In the genomic region with DNA sequence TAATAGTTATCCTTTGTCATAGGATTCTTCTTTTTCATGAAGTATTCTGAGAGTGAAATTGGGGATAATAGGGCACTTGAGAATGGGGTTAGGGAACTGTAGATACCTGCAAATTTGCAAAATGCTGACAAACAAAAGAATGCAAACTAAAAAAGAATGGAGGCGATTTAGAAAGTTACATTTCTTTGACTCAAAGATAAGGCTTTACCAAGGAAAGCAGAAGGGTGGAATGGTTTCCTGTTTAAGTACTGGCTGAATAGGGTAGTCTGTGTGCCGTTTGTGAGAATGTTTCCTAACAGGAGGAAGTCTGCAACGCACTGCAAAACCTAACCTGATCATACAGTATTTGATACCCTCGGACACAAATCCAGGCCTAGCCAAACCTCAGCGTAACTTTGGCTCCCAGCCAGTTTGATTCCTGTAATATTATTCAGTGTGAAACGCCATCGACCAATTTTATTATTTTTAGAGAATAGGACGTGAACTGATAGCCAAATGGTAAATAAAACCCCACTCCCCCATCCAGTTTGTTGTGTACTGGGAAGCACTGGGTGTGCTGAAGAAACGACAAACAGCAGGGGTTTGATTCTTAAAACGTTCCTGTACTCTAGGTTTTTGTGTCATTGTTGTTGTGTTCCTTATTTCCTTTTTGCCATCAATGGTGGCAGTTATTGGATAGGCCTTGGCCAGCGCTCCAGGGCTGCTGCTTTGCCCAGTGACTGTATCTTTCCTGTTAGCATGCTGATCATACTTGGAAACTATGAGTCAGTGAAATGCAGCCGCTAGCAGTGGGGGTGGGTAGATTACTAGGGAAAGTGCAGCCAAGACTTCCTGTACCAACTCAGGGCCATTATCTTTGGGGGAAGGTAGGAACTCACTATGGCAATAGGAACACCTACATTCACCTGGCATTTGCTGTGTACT, we compare ENCODE assay signal across 8 cellular contexts.
DNase-seq lines count a peak whose midpoint lies in the region; ATAC-seq lines count a peak whose summit lies in the region.

No MANE protein-coding gene starts in this region.

- no peaks in the 10 kb centered on the region for H3K27me3 ChIP-seq in mesendoderm (ENCODE audit: insufficient read depth, low read length, poor library complexity)

- H3K4me3 ChIP-seq in mesendoderm (ENCODE audit: low read length), result no peak overlapping the region

- H3K27me3 Mint-ChIP-seq in activated CD4-positive, alpha-beta memory T cell treated with anti-CD3 and anti-CD28 coated beads, Interleukin-2, amount 10 ng/mL, durations not matched to agents 7 days and 5 days, result peaks cover 3% of the 10 kb centered on the region
- H3K27me3 Mint-ChIP-seq in effector memory CD8-positive, alpha-beta T cell, result no peaks in the 10 kb centered on the region

- H3K4me3 Mint-ChIP-seq in activated CD4-positive, alpha-beta memory T cell treated with anti-CD3 and anti-CD28 coated beads, Interleukin-2, amount 10 ng/mL, durations not matched to agents 7 days and 5 days, result peak overlapping the region; percentile 30
- no peak overlapping the region for H3K4me3 Mint-ChIP-seq in effector memory CD8-positive, alpha-beta T cell

- peak overlapping the region; percentile 95 for H3K18ac ChIP-seq in mesendoderm (ENCODE audit: low read length)

- H3K9ac ChIP-seq in mesendoderm (ENCODE audit: low read length), result peak overlapping the region; percentile 41

- H3K27ac Mint-ChIP-seq in activated CD4-positive, alpha-beta memory T cell treated with anti-CD3 and anti-CD28 coated beads, Interleukin-2, amount 10 ng/mL, durations not matched to agents 7 days and 5 days, result peak overlapping the region; percentile 87
- peak overlapping the region; percentile 16 to 77 for H3K27ac Mint-ChIP-seq in effector memory CD8-positive, alpha-beta T cell

- peak; percentile 79 for ATAC-seq in HG03097 (IDR thresholded peaks at IDR 0.05; ENCODE audit: low FRiP score, unreplicated experiment)
- peak; percentile 62 for ATAC-seq in effector memory CD8-positive, alpha-beta T cell (replicated peaks)

- no peaks in the 10 kb centered on the region for H3K9me3 Mint-ChIP-seq in activated CD4-positive, alpha-beta memory T cell treated with anti-CD3 and anti-CD28 coated beads, Interleukin-2, amount 10 ng/mL, durations not matched to agents 7 days and 5 days
- no peaks in the 10 kb centered on the region for H3K9me3 Mint-ChIP-seq in effector memory CD8-positive, alpha-beta T cell

- H2BK5ac ChIP-seq in mesendoderm (ENCODE audit: low read length), result peak overlapping the region; percentile 92

- CTCF ChIA-PET in activated CD4-positive, alpha-beta memory T cell treated with anti-CD3 and anti-CD28 coated beads, Interleukin-2, amount 10 ng/mL, durations not matched to agents 7 days and 5 days (lab: Charles Lee), result interaction anchor here (0.6 to 1.0 kb wide), 4 partner anchors 13 to 294 kb away, joined by 3 to 4 read pairs (median 3); no protein-coding TSS in a partner anchor

- WGBS in mesendoderm (ENCODE audit: extremely low coverage, insufficient coverage, low lambda C conversion rate), result no CpG with 5 or more reads among the region's 12 CpGs

- no peak overlapping the region for H2AK5ac ChIP-seq in mesendoderm (ENCODE audit: low read length)

- peak; percentile 37 for DNase-seq in NK-92 treated with Interleukin-12 subunit alpha and Interleukin-12 subunit beta, amount 100 ng/mL, for 24 hours (lab: John Stamatoyannopoulos, UW)
- DNase-seq in NK-92 (lab: John Stamatoyannopoulos, UW; ENCODE audit: unreplicated experiment) (no peak), NCI-H774 (lab: John Stamatoyannopoulos, UW) (peak; percentile 85), mesendoderm (peak; percentile 98)
- DNase-seq in activated CD4-positive, alpha-beta memory T cell treated with anti-CD3 and anti-CD28 coated beads, Interleukin-2, amount 10 ng/mL, durations not matched to agents 7 days and 5 days, result peak; percentile 82
- peak in 1 of 3 experiments; percentile 9 for DNase-seq in effector memory CD8-positive, alpha-beta T cell
- DNase-seq in stimulated activated CD8-positive, alpha-beta memory T cell treated with anti-CD3 and anti-CD28 coated beads, Interleukin-2, amount 100 ng/mL, for 48 hours (ENCODE audit: low read depth in 2 of 2), result peak; percentile 40 to 43

- H2BK15ac ChIP-seq in mesendoderm (replicated peaks; ENCODE audit: low read depth), result peak overlapping the region; percentile 13

- H3K4me2 ChIP-seq in mesendoderm (ENCODE audit: low read length), result peak overlapping the region; percentile 3

- H4K8ac ChIP-seq in mesendoderm (ENCODE audit: low read depth, low read length), result no peak overlapping the region

- peaks cover 22% of the 10 kb centered on the region for H3K4me1 Mint-ChIP-seq in activated CD4-positive, alpha-beta memory T cell treated with anti-CD3 and anti-CD28 coated beads, Interleukin-2, amount 10 ng/mL, durations not matched to agents 7 days and 5 days
- peaks cover 7 to 8% of the 10 kb centered on the region in 2 donors for H3K4me1 Mint-ChIP-seq in effector memory CD8-positive, alpha-beta T cell (ENCODE audit: low read depth in 2 of 2)

- H3K36me3 ChIP-seq in mesendoderm (ENCODE audit: control insufficient read depth, insufficient read depth, low read length), result no peaks in the 10 kb centered on the region

- H3K56ac ChIP-seq in mesendoderm (ENCODE audit: low read length), result peak overlapping the region; percentile 78

- peak overlapping the region; percentile 87 for H3K4ac ChIP-seq in mesendoderm (ENCODE audit: low read depth, low read length)

- H3K79me1 ChIP-seq in mesendoderm (ENCODE audit: low read length), result no peaks in the 10 kb centered on the region

- peak overlapping the region; percentile 81 for H3K27ac ChIP-seq in mesendoderm (ENCODE audit: low read depth, low read length)

- peak overlapping the region; percentile 74 for H2BK120ac ChIP-seq in mesendoderm (ENCODE audit: low read depth, low read length)

- H3K79me2 ChIP-seq in mesendoderm (ENCODE audit: control insufficient read depth, insufficient read depth, low read length), result no peaks in the 10 kb centered on the region

- H3K36me3 Mint-ChIP-seq in activated CD4-positive, alpha-beta memory T cell treated with anti-CD3 and anti-CD28 coated beads, Interleukin-2, amount 10 ng/mL, durations not matched to agents 7 days and 5 days (ENCODE audit: low read depth), result no peaks in the 10 kb centered on the region
- no peaks in the 10 kb centered on the region for H3K36me3 Mint-ChIP-seq in effector memory CD8-positive, alpha-beta T cell (ENCODE audit: insufficient read depth)

- peaks cover 14% of the 10 kb centered on the region for H3K4me1 ChIP-seq in mesendoderm (ENCODE audit: control insufficient read depth, low read depth, low read length)

- H4K5ac ChIP-seq in mesendoderm (ENCODE audit: low read length), result peak overlapping the region; percentile 65

- no peak overlapping the region for H3K23ac ChIP-seq in mesendoderm (ENCODE audit: low read length)

- POLR2A ChIA-PET in activated CD4-positive, alpha-beta memory T cell treated with anti-CD3 and anti-CD28 coated beads, Interleukin-2, amount 10 ng/mL, durations not matched to agents 7 days and 5 days (lab: Charles Lee), result interaction anchor here (1.0 to 1.6 kb wide), 7 partner anchors 7 to 433 kb away, joined by 3 to 36 read pairs (median 3); partner anchors contain the start of gene TBL1XR1
